Comparison of ENCODE assay signal across 17 cellular contexts in the genomic region with DNA sequence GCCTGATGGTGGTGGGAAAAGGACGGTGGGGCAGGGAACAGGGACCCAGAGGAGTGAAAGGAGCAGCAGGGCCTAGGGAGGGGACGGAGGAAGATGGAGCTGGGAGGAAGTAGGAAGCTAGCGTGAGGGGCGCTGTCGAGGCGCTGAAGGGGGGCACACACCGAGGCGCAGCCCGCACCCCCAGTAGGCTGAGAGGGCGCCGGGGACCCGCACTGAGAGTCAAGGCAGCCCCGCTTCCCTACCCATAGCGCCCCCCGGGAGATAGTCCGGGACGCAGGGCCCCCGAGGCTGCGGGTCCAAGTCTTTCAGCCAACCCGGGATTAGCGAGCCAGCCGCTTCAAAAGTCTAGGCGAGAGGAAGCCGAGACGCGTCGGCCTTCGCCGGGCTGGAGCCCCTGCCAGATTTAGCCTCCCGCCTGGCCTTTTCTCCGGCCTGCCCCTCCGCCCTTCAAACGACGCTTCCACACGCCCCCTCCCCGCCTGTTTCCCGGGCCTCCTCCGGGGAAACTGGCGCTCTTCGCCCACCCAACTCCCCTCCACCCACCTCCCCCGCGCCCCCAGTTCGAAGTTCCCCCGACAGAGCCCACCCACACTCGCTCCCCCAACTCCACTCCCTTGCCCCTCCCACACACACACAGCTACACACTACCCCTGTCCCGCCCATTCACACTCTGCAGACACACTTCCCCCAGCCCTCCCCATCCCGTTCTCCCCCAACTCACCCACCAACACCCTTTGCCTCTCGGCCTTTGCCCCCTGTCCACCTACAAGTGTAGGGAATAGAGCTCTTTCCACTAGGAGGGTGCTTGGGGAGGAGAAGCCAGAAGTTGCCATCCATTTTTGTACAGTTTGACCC. TPM values are rescaled to one million over a fixed set of nuclear protein-coding genes. Genes with fewer than 3 reads are reported as not detected.
DNase-seq lines count a peak whose midpoint lies in the region; ATAC-seq and TF ChIP-seq lines count a peak whose summit lies in the region.
"Had no signal": no experiment of that assay in that cellular context is flagged by ENCODE, and none has a peak within 500 bp of the region (broad histone marks: within the 10 kb centered on the region; RNA-seq: fewer than 3 reads in every experiment).

No MANE protein-coding gene starts in this region.

- H3K36me3 ChIP-seq in ES-I3 (ENCODE audit: insufficient read depth, low read length) (no peaks in the 10 kb centered on the region), NT2/D1 (ENCODE audit: insufficient read depth, insufficient read length, low read length) (no peaks in the 10 kb centered on the region), iPS DF 6.9 (ENCODE audit: control insufficient read depth, insufficient read depth, low read length) (no peaks in the 10 kb centered on the region), neural cell (ENCODE audit: insufficient read depth, low read length) (no peaks in the 10 kb centered on the region)
- H3K36me3 ChIP-seq: left lung, pancreas, SJCRH30 had no signal

- peaks cover 24% of the 10 kb centered on the region for H3K4me1 ChIP-seq in ES-I3 (ENCODE audit: insufficient read depth, low read length)
- peaks cover 3% of the 10 kb centered on the region for H3K4me1 ChIP-seq in NT2/D1 (ENCODE audit: insufficient read depth, insufficient read length)
- H3K4me1 ChIP-seq in iPS DF 6.9 (ENCODE audit: control insufficient read depth, insufficient read depth, low read length) = peaks cover 3% of the 10 kb centered on the region

- TF ChIP-seq EP300 in neural cell (conservative IDR thresholded peaks at IDR 0.05; ENCODE audit: poor library complexity, severe bottlenecking) = no peak

- peaks cover 76% of the 10 kb centered on the region for H3K27me3 ChIP-seq in NT2/D1 (ENCODE audit: insufficient read depth, insufficient read length)
- peaks cover 62% of the 10 kb centered on the region for H3K27me3 ChIP-seq in iPS DF 6.9 (ENCODE audit: control insufficient read depth, insufficient read depth, low read length)
- H3K27me3 ChIP-seq in neural cell (ENCODE audit: insufficient read depth, low read depth, low read length) = peaks cover 96% of the 10 kb centered on the region
- H3K27me3 ChIP-seq: pancreas, SJCRH30 had no signal

- peak; percentile 40 for TF ChIP-seq CTCF in neural cell (IDR thresholded peaks at IDR 0.05; ENCODE audit: poor library complexity, severe bottlenecking)

- no peak for TF ChIP-seq RAD21 in neural cell (conservative IDR thresholded peaks at IDR 0.05)

- no peaks in the 10 kb centered on the region for H4K20me1 ChIP-seq in neural cell (ENCODE audit: insufficient read depth)

- DNase-seq in NT2/D1 (ENCODE audit: low read depth, low spot score) (no peak), iPS DF 6.9 (ENCODE audit: low read depth, low spot score) (no peak), cerebellar cortex (ENCODE audit: low spot score) (no peak), DMS53 (lab: John Stamatoyannopoulos, UW) (no peak)
- no peak for DNase-seq in activated effector memory CD4-positive, alpha-beta T cell treated with anti-CD3 and anti-CD28 coated beads, Interleukin-2, amount 50 U/mL, for 16 hours
- DNase-seq: EL; NCI-H1092 treated with DMSO at 0.1 percent for 48 hours; NCI-H2107; NCI-H526 treated with DMSO at 0.1 percent for 48 hours; stimulated activated CD4-positive, alpha-beta T cell treated with anti-CD3 and anti-CD28 coated beads, Interleukin-4, amount 100 ng/mL, for 1 hour had no signal

- no peaks in the 10 kb centered on the region for H3F3A ChIP-seq in neural cell (ENCODE audit: insufficient read depth, low read length, poor library complexity, severe bottlenecking)

- no peak overlapping the region for H3K27ac ChIP-seq in iPS DF 6.9 (ENCODE audit: low read length)
- H3K27ac ChIP-seq in neural cell (ENCODE audit: low read length) = no peak overlapping the region
- H3K27ac ChIP-seq: left lung, pancreas, SJCRH30 had no signal

- H3K4me3 ChIP-seq in NT2/D1 (ENCODE audit: insufficient read length, low read depth) = peak overlapping the region; percentile 45
- H3K4me3 ChIP-seq in iPS DF 6.9 (ENCODE audit: low read length) = peak overlapping the region; percentile 54; the same call in 1 of the 2 replicates
- peak overlapping the region; percentile 46 for H3K4me3 ChIP-seq in neural cell (ENCODE audit: low read length)
- H3K4me3 ChIP-seq: left lung, pancreas, SJCRH30 had no signal

- WGBS in iPS DF 6.9 (ENCODE audit: insufficient coverage, insufficient read length) = no CpG with 5 or more reads among the region's 48 CpGs

- H3K9ac ChIP-seq in ES-I3 (ENCODE audit: low read depth, low read length) (peak overlapping the region; percentile 56; the same call in 1 of the 2 replicates), NT2/D1 (ENCODE audit: insufficient read length, low read depth) (peak overlapping the region; percentile 68), neural cell (ENCODE audit: low read length) (no peak overlapping the region)

- ATAC-seq in HG03280 (IDR thresholded peaks at IDR 0.05; ENCODE audit: unreplicated experiment) = no peak
- ATAC-seq: HCT116, left lung, pancreas had no signal

- H2AFZ ChIP-seq in neural cell (ENCODE audit: low read depth, low read length) = no peak overlapping the region

- H3K9me2 ChIP-seq in neural cell (ENCODE audit: insufficient read depth, low read length) = no peaks in the 10 kb centered on the region

- H3K4me2 ChIP-seq in neural cell (ENCODE audit: low read length) = no peak overlapping the region

- H3K9me3 ChIP-seq in ES-I3 (ENCODE audit: control insufficient read depth, insufficient read depth, low read length) (no peaks in the 10 kb centered on the region), NT2/D1 (ENCODE audit: insufficient read depth, low read length) (no peaks in the 10 kb centered on the region), iPS DF 6.9 (ENCODE audit: control insufficient read depth, insufficient read depth, low read length) (no peaks in the 10 kb centered on the region), neural cell (ENCODE audit: low read length) (no peaks in the 10 kb centered on the region)
- H3K9me3 ChIP-seq: left lung, pancreas, SJCRH30 had no signal

- H3K79me2 ChIP-seq in neural cell (replicated peaks; ENCODE audit: insufficient read depth, low read length) = no peaks in the 10 kb centered on the region

TF ChIP-seq in neural cell, 6 proteins besides CTCF, POLR2A, EP300 and RAD21:
- TF ChIP-seq EZH2 (IDR thresholded peaks at IDR 0.05; ENCODE audit: borderline replicate concordance, insufficient read depth, low read length, poor library complexity, severe bottlenecking) (no peak), MXI1 (conservative IDR thresholded peaks at IDR 0.05; ENCODE audit: poor library complexity, severe bottlenecking) (no peak), SMC3 (conservative IDR thresholded peaks at IDR 0.05; ENCODE audit: poor library complexity) (no peak), TAF1 (IDR thresholded peaks at IDR 0.05; ENCODE audit: low read depth) (no peak), POLR2AphosphoS5 (IDR thresholded peaks at IDR 0.05) (no peak)
- TF ChIP-seq, protein P1, sequence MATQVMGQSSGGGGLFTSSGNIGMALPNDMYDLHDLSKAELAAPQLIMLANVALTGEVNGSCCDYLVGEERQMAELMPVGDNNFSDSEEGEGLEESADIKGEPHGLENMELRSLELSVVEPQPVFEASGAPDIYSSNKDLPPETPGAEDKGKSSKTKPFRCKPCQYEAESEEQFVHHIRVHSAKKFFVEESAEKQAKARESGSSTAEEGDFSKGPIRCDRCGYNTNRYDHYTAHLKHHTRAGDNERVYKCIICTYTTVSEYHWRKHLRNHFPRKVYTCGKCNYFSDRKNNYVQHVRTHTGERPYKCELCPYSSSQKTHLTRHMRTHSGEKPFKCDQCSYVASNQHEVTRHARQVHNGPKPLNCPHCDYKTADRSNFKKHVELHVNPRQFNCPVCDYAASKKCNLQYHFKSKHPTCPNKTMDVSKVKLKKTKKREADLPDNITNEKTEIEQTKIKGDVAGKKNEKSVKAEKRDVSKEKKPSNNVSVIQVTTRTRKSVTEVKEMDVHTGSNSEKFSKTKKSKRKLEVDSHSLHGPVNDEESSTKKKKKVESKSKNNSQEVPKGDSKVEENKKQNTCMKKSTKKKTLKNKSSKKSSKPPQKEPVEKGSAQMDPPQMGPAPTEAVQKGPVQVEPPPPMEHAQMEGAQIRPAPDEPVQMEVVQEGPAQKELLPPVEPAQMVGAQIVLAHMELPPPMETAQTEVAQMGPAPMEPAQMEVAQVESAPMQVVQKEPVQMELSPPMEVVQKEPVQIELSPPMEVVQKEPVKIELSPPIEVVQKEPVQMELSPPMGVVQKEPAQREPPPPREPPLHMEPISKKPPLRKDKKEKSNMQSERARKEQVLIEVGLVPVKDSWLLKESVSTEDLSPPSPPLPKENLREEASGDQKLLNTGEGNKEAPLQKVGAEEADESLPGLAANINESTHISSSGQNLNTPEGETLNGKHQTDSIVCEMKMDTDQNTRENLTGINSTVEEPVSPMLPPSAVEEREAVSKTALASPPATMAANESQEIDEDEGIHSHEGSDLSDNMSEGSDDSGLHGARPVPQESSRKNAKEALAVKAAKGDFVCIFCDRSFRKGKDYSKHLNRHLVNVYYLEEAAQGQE (IDR thresholded peaks at IDR 0.05; ENCODE audit: borderline replicate concordance) = no peak

RNA-seq across cellular contexts. Expression of gene PROX1, which starts 7.8 kb away (rescaled TPM):
- 0.62 and 1.0 TPM in 2 replicates for polyA plus RNA-seq in neural cell
- polyA minus RNA-seq in neural cell = 1.5 and 2.4 TPM in 2 replicates
